In the genomic region with DNA sequence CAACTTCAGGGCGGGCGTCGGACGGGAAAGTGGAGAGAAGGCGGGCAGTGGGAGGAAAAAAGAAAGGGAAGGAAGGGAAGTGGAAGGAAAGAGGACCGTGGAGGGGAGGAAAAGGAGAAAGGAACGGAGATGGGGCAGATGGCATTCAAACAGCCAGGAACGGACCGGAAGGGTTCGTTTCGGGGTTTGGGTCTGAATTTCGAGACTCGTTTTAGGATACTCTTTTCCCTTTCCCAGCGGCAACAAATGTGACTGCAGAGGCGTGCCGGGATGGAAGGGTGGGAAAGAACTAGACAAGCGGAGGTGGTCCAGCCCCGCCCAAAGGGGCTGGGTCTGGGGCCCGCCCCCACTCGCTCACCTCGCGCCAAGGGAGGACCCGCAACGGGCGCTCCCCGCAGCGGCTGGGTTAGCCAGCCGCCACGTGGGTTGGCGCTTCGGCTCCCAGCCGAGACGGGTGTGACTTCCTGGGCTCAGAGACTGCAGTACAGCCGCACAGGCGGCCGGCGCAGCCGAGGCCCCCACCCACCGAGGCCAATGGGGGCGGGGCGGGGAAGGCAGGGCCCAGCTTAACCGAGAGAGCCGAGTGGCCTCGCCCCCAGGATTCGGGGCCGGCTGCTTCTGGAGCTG, we compare ENCODE assay signal across 8 cellular contexts. TPM values are rescaled to one million over a fixed set of nuclear protein-coding genes. Genes with fewer than 3 reads are reported as not detected.
DNase-seq lines count a peak whose midpoint lies in the region; ATAC-seq and TF ChIP-seq lines count a peak whose summit lies in the region.

No MANE protein-coding gene starts in this region.

- H3K27me3 ChIP-seq in upper lobe of right lung, result peaks cover 46% of the 10 kb centered on the region

- H3K27ac ChIP-seq in upper lobe of right lung, result peak overlapping the region; percentile 83

- H3K4me3 ChIP-seq in upper lobe of right lung, result peak overlapping the region; percentile 59

- peaks cover 27% of the 10 kb centered on the region for H3K4me1 ChIP-seq in upper lobe of right lung

- TF ChIP-seq CTCF in upper lobe of right lung (IDR thresholded peaks at IDR 0.05), result no peak

- intact Hi-C loops in upper lobe of right lung (cut with DNase I), result no loop called here

- DNase-seq in AG08396 (ENCODE audit: low spot score) (peak; percentile 85), NCI-H446 (lab: John Stamatoyannopoulos, UW) (peak; percentile 80 to 96), fibroblast of gingiva (ENCODE audit: low read depth) (peak; percentile 89), mucosa of gallbladder (ENCODE audit: low spot score) (peak; percentile 78), upper lobe of right lung (peak; percentile 88)
- DNase-seq in activated CD8-positive, alpha-beta memory T cell treated with anti-CD3 and anti-CD28 coated beads for 24 hours, result peak; percentile 71

- ATAC-seq in GM18517 (IDR thresholded peaks at IDR 0.05; ENCODE audit: unreplicated experiment) (peak; percentile 33), HG03025 (IDR thresholded peaks at IDR 0.05; ENCODE audit: low FRiP score, unreplicated experiment) (peak; percentile 46), upper lobe of right lung (peak; percentile 84)

- H3K9me3 ChIP-seq in upper lobe of right lung, result no peaks in the 10 kb centered on the region

- H3K36me3 ChIP-seq in upper lobe of right lung, result no peaks in the 10 kb centered on the region

RNA-seq across cellular contexts. Expression of gene VCAN, which starts 2.7 kb away (rescaled TPM):
- total RNA-seq in mucosa of gallbladder, result 43.5 TPM
- total RNA-seq in upper lobe of right lung, result 90.0 TPM

Comparison
In these comparisons a context has a peak if more than half of its experiments do, and no peak if none do; other contexts are left out.
1. Peak in every context shown above with its lines: DNase-seq, ATAC-seq, H3K4me3 ChIP-seq and H3K27ac ChIP-seq.
2. ATAC-seq: peak in every context shown above with its lines; median percentile 84 in upper lobe of right lung; 46 in HG03025; 33 in GM18517.